16 cellular contexts compared by ENCODE assay signal in genomic region chr1:16718908-16719533, GRCh38. TPM values are rescaled to one million over a fixed set of nuclear protein-coding genes. Genes with fewer than 3 reads are reported as not detected.
A peak's percentile ranks its signal among the peaks of the same experiment; 100 is the strongest.
DNase-seq lines count a peak whose midpoint lies in the region; ATAC-seq and TF ChIP-seq lines count a peak whose summit lies in the region.
"Had no signal": no experiment of that assay in that cellular context is flagged by ENCODE, and none has a peak within 500 bp of the region (broad histone marks: within the 10 kb centered on the region; RNA-seq: fewer than 3 reads in every experiment).

No MANE protein-coding gene starts in this region.

- peak; percentile 8 for DNase-seq in activated CD4-positive, alpha-beta T cell treated with anti-CD3 and anti-CD28 coated beads for 36 hours
- no peak for DNase-seq in activated CD4-positive, alpha-beta T cell treated with anti-CD3 and anti-CD28 coated beads, Interleukin-2, amount 50 U/mL, for 4 hours
- DNase-seq in IMR-90 (no peak), hepatic stellate cell (ENCODE audit: low spot score) (peak; percentile 27)
- peak; percentile 13 to 50 for DNase-seq in stimulated activated effector memory CD8-positive, alpha-beta T cell treated with anti-CD3 and anti-CD28 coated beads, Interleukin-12 subunit alpha, Interleukin-12 subunit beta, amount 100 ng/mL, for 72 hours (ENCODE audit: low spot score in 2 of 2)
- DNase-seq in CD8-positive, alpha-beta memory T cell, result no peak
- DNase-seq: KG1, NCI-H1694, NCI-H526 treated with DMSO at 0.1 percent for 48 hours had no signal

- no peak for TF ChIP-seq CTCF in IMR-90 (conservative IDR thresholded peaks at IDR 0.05; ENCODE audit: low read depth, low read length)

- H4K20me1 ChIP-seq in IMR-90 (ENCODE audit: insufficient read depth, low read length), result no peaks in the 10 kb centered on the region

- in situ Hi-C loops in IMR-90 (cut with MboI; ENCODE audit: low sequenced_read_pairs), result no loop called here

- WGBS in IMR-90 (ENCODE audit: extremely low coverage in 2 of 2, insufficient read length in 1 of 2), 2 experiments, result 61% methylated on average over 6 of the region's 8 CpGs; no CpG with 5 or more reads in 1 of the 2 experiments

- no peak for TF ChIP-seq POLR2A in IMR-90 (IDR thresholded peaks at IDR 0.05; ENCODE audit: low read depth, low read length)

- H2BK20ac ChIP-seq in IMR-90 (ENCODE audit: low read depth, low read length), result no peak overlapping the region

- no peaks in the 10 kb centered on the region for H3K9me3 Mint-ChIP-seq in activated CD4-positive, alpha-beta T cell treated with anti-CD3 and anti-CD28 coated beads for 36 hours (ENCODE audit: low read depth)
- no peaks in the 10 kb centered on the region for H3K9me3 Mint-ChIP-seq in stimulated activated effector memory CD8-positive, alpha-beta T cell treated with anti-CD3 and anti-CD28 coated beads, Interleukin-12 subunit alpha, Interleukin-12 subunit beta, amount 100 ng/mL, for 72 hours
- no peaks in the 10 kb centered on the region for H3K9me3 Mint-ChIP-seq in CD8-positive, alpha-beta memory T cell
- H3K9me3 Mint-ChIP-seq: activated naive CD4-positive, alpha-beta T cell treated with anti-CD3 and anti-CD28 coated beads, Interleukin-2, amount 50 U/mL, for 72 hours; CD8-positive, alpha-beta T cell; natural killer cell treated with Interleukin-12 subunit alpha and Interleukin-12 subunit beta and Interleukin-15 and Interleukin-18, amount 100 ng/mL, for 72 hours; T-helper 2 cell treated with Interferon-gamma antibody and Interleukin-4, amounts not matched to agents 5 μg/mL and 100 μg/mL, for 36 hours had no signal

- H4K91ac ChIP-seq in IMR-90 (ENCODE audit: insufficient read depth, low read depth, low read length), result no peak overlapping the region

- H3K36me3 ChIP-seq in IMR-90 (ENCODE audit: control insufficient read depth, insufficient read depth, low read length), result no peaks in the 10 kb centered on the region
- H3K36me3 ChIP-seq in CD8-positive, alpha-beta memory T cell (ENCODE audit: insufficient read depth, low read length), result no peaks in the 10 kb centered on the region

- POLR2A ChIA-PET in activated CD4-positive, alpha-beta T cell treated with anti-CD3 and anti-CD28 coated beads for 36 hours (lab: Charles Lee), result no interaction called here
- POLR2A ChIA-PET in IMR-90 (lab: Charles Lee; ENCODE audit: unreplicated experiment), result no interaction called here
- POLR2A ChIA-PET in CD8-positive, alpha-beta memory T cell (lab: Charles Lee), result interaction anchor here (1.5 kb wide), 1 partner anchor 12 kb away, joined by 3 read pairs; no protein-coding TSS in a partner anchor

- H3K79me1 ChIP-seq in IMR-90 (ENCODE audit: low read depth in 1 of 2, low read length in 2 of 2), result no peaks in the 10 kb centered on the region

- H2AK5ac ChIP-seq in IMR-90 (ENCODE audit: low read depth, low read length), result no peak overlapping the region

- H3K9ac ChIP-seq in IMR-90 (ENCODE audit: low read depth, low read length), result no peak overlapping the region

- H3K56ac ChIP-seq in IMR-90 (ENCODE audit: extremely low read depth, insufficient read depth, low read length), result no peak overlapping the region

- H3K27me3 ChIP-seq in IMR-90 (ENCODE audit: control insufficient read depth, insufficient read depth, low read length), result peaks cover 60% of the 10 kb centered on the region
- no peaks in the 10 kb centered on the region for H3K27me3 ChIP-seq in CD8-positive, alpha-beta memory T cell (ENCODE audit: insufficient read depth, low read length, poor library complexity, severe bottlenecking)

- no peak overlapping the region for H3K27ac Mint-ChIP-seq in activated CD4-positive, alpha-beta T cell treated with anti-CD3 and anti-CD28 coated beads for 36 hours
- H3K27ac Mint-ChIP-seq in stimulated activated effector memory CD8-positive, alpha-beta T cell treated with anti-CD3 and anti-CD28 coated beads, Interleukin-12 subunit alpha, Interleukin-12 subunit beta, amount 100 ng/mL, for 72 hours, result no peak overlapping the region
- H3K27ac Mint-ChIP-seq in CD8-positive, alpha-beta memory T cell, result no peak overlapping the region
- H3K27ac Mint-ChIP-seq: activated naive CD4-positive, alpha-beta T cell treated with anti-CD3 and anti-CD28 coated beads, Interleukin-2, amount 50 U/mL, for 72 hours; CD8-positive, alpha-beta T cell; natural killer cell treated with Interleukin-12 subunit alpha and Interleukin-12 subunit beta and Interleukin-15 and Interleukin-18, amount 100 ng/mL, for 72 hours; T-helper 2 cell treated with Interferon-gamma antibody and Interleukin-4, amounts not matched to agents 5 μg/mL and 100 μg/mL, for 36 hours had no signal

- no peak for TF ChIP-seq RAD21 in IMR-90 (IDR thresholded peaks at IDR 0.05; ENCODE audit: low read length)

- H2AFZ ChIP-seq in IMR-90 (replicated peaks; ENCODE audit: low read length, poor library complexity), result peak overlapping the region; percentile 16

- ATAC-seq in activated CD4-positive, alpha-beta T cell treated with anti-CD3 and anti-CD28 coated beads for 36 hours, result no peak
- no peak for ATAC-seq in IMR-90 (ENCODE audit: low read depth)
- no peak for ATAC-seq in stimulated activated effector memory CD8-positive, alpha-beta T cell treated with anti-CD3 and anti-CD28 coated beads, Interleukin-12 subunit alpha, Interleukin-12 subunit beta, amount 100 ng/mL, for 72 hours
- no peak for ATAC-seq in HG03280 (IDR thresholded peaks at IDR 0.05; ENCODE audit: unreplicated experiment)
- no peak for ATAC-seq in HG03139 (IDR thresholded peaks at IDR 0.05; ENCODE audit: unreplicated experiment)
- ATAC-seq: activated naive CD4-positive, alpha-beta T cell treated with anti-CD3 and anti-CD28 coated beads, Interleukin-2, amount 50 U/mL, for 72 hours; CD8-positive, alpha-beta T cell had no signal

- no peak overlapping the region for H3K23ac ChIP-seq in IMR-90 (ENCODE audit: low read depth, low read length)

- dilution Hi-C loops in IMR-90 (cut with HindIII; ENCODE audit: low sequenced_read_pairs, unreplicated experiment), result no loop called here

- no peak overlapping the region for H3K14ac ChIP-seq in IMR-90 (replicated peaks; ENCODE audit: low read depth, low read length)

- H2AK9ac ChIP-seq in IMR-90 (replicated peaks; ENCODE audit: low read depth, low read length, poor library complexity), result peak overlapping the region; percentile 73

- H4K5ac ChIP-seq in IMR-90 (ENCODE audit: low read depth, low read length), result no peak overlapping the region

- H3K4me3 ChIP-seq in IMR-90 (ENCODE audit: insufficient read depth, low read depth, low read length), result no peak overlapping the region
- no peak overlapping the region for H3K4me3 ChIP-seq in CD8-positive, alpha-beta memory T cell (ENCODE audit: low read length)

- H3K4me1 Mint-ChIP-seq in activated CD4-positive, alpha-beta T cell treated with anti-CD3 and anti-CD28 coated beads for 36 hours, result no peaks in the 10 kb centered on the region
- H3K4me1 Mint-ChIP-seq in stimulated activated effector memory CD8-positive, alpha-beta T cell treated with anti-CD3 and anti-CD28 coated beads, Interleukin-12 subunit alpha, Interleukin-12 subunit beta, amount 100 ng/mL, for 72 hours, result peaks cover 7% of the 10 kb centered on the region
- H3K4me1 Mint-ChIP-seq in CD8-positive, alpha-beta memory T cell, result no peaks in the 10 kb centered on the region

- no peak overlapping the region for H3K18ac ChIP-seq in IMR-90 (ENCODE audit: low read depth, low read length)

- H3K9me1 ChIP-seq in IMR-90 (ENCODE audit: insufficient read depth, low read length), result no peaks in the 10 kb centered on the region; the same call in 1 of the 2 replicates

- no peak overlapping the region for H2BK5ac ChIP-seq in IMR-90 (ENCODE audit: low read depth, low read length, poor library complexity, severe bottlenecking)

- no peak overlapping the region for H3K4me2 ChIP-seq in IMR-90 (ENCODE audit: low read depth, low read length)

- no peaks in the 10 kb centered on the region for H3K36me3 Mint-ChIP-seq in activated CD4-positive, alpha-beta T cell treated with anti-CD3 and anti-CD28 coated beads for 36 hours (ENCODE audit: low read depth)
- no peaks in the 10 kb centered on the region for H3K36me3 Mint-ChIP-seq in stimulated activated effector memory CD8-positive, alpha-beta T cell treated with anti-CD3 and anti-CD28 coated beads, Interleukin-12 subunit alpha, Interleukin-12 subunit beta, amount 100 ng/mL, for 72 hours
- H3K36me3 Mint-ChIP-seq in CD8-positive, alpha-beta memory T cell, result no peaks in the 10 kb centered on the region
- H3K36me3 Mint-ChIP-seq: activated naive CD4-positive, alpha-beta T cell treated with anti-CD3 and anti-CD28 coated beads, Interleukin-2, amount 50 U/mL, for 72 hours; CD8-positive, alpha-beta T cell; natural killer cell treated with Interleukin-12 subunit alpha and Interleukin-12 subunit beta and Interleukin-15 and Interleukin-18, amount 100 ng/mL, for 72 hours had no signal

- H3K4me1 ChIP-seq in IMR-90 (ENCODE audit: control insufficient read depth, insufficient read depth, low read length), result no peaks in the 10 kb centered on the region
- H3K4me1 ChIP-seq in CD8-positive, alpha-beta memory T cell (ENCODE audit: insufficient read depth, low read length), result no peaks in the 10 kb centered on the region

- no peak overlapping the region for H4K8ac ChIP-seq in IMR-90 (ENCODE audit: low read depth in 2 of 2, low read length in 2 of 2)

- peaks cover 17% of the 10 kb centered on the region for H3K27me3 Mint-ChIP-seq in activated CD4-positive, alpha-beta T cell treated with anti-CD3 and anti-CD28 coated beads for 36 hours
- peaks cover 6 to 30% of the 10 kb centered on the region in 2 donors for H3K27me3 Mint-ChIP-seq in CD8-positive, alpha-beta memory T cell

- H2BK15ac ChIP-seq in IMR-90 (ENCODE audit: low read depth, low read length), result no peak overlapping the region

- H3K4me3 Mint-ChIP-seq in activated CD4-positive, alpha-beta T cell treated with anti-CD3 and anti-CD28 coated beads for 36 hours, result no peak overlapping the region
- H3K4me3 Mint-ChIP-seq in stimulated activated effector memory CD8-positive, alpha-beta T cell treated with anti-CD3 and anti-CD28 coated beads, Interleukin-12 subunit alpha, Interleukin-12 subunit beta, amount 100 ng/mL, for 72 hours, result no peak overlapping the region
- no peak overlapping the region for H3K4me3 Mint-ChIP-seq in CD8-positive, alpha-beta memory T cell
- H3K4me3 Mint-ChIP-seq: CD8-positive, alpha-beta T cell; natural killer cell treated with Interleukin-12 subunit alpha and Interleukin-12 subunit beta and Interleukin-15 and Interleukin-18, amount 100 ng/mL, for 72 hours; T-helper 2 cell treated with Interferon-gamma antibody and Interleukin-4, amounts not matched to agents 5 μg/mL and 100 μg/mL, for 36 hours had no signal

- CTCF ChIA-PET in activated CD4-positive, alpha-beta T cell treated with anti-CD3 and anti-CD28 coated beads for 36 hours (lab: Charles Lee), result interaction anchor here (0.7 to 1.3 kb wide), 2 partner anchors 9 to 10 kb away, joined by 3 to 4 read pairs; no protein-coding TSS in a partner anchor
- CTCF ChIA-PET in IMR-90 (lab: Yijun Ruan, JAX), result no interaction called here
- CTCF ChIA-PET in CD8-positive, alpha-beta memory T cell (lab: Charles Lee), result interaction anchor here (2.3 kb wide), 1 partner anchor 10 kb away, joined by 7 read pairs; no protein-coding TSS in a partner anchor

- no TSS peak for BruUV-seq in IMR-90 (replicated peaks; lab: Mats Ljungman, UMichigan)

- H3K9me3 ChIP-seq in IMR-90 (ENCODE audit: control insufficient read depth, insufficient read depth, low read length), result no peaks in the 10 kb centered on the region
- no peaks in the 10 kb centered on the region for H3K9me3 ChIP-seq in CD8-positive, alpha-beta memory T cell (ENCODE audit: low read length)

- H2BK120ac ChIP-seq in IMR-90 (ENCODE audit: low read depth, low read length), result no peak overlapping the region

- H3K27ac ChIP-seq in IMR-90 (ENCODE audit: insufficient read depth, low read length), result no peak overlapping the region
- H3K27ac ChIP-seq in CD8-positive, alpha-beta memory T cell (ENCODE audit: low read depth, low read length), result no peak overlapping the region
- H3K27ac ChIP-seq: RWPE1 had no signal

- no peak overlapping the region for H3K4ac ChIP-seq in IMR-90 (ENCODE audit: low read depth, low read length)

- intact Hi-C loops in activated CD4-positive, alpha-beta T cell treated with anti-CD3 and anti-CD28 coated beads for 36 hours (cut with DNase I, micrococcal nuclease), result loop anchor here in 1 of 2 experiments (10.0 kb wide), 1 partner anchor 84 kb away; no protein-coding TSS in a partner anchor
- intact Hi-C loops in IMR-90 (cut with micrococcal nuclease), result no loop called here

RNA-seq across cellular contexts. Expression of gene RNU1-4, which starts 21.3 kb away (rescaled TPM):
- 1,000 to 10,000 TPM; 1,573 to 2,291 TPM for total RNA-seq in activated CD4-positive, alpha-beta T cell treated with anti-CD3 and anti-CD28 coated beads for 36 hours
- under 0.01 TPM in 2 replicates for total RNA-seq in IMR-90 (2012; rRNA removed)
- not detected in 2 replicates for polyA plus RNA-seq in IMR-90 (2012; rRNA removed)
- polyA plus RNA-seq in IMR-90 (2012; cell fraction: cytosol; rRNA removed), result not detected in 2 replicates
- not detected in 2 replicates for polyA plus RNA-seq in IMR-90 (2012; cell fraction: nucleus; rRNA removed; ENCODE audit: low replicate concordance)
- 1,000 to 10,000 TPM; 1,293 to 1,300 TPM for total RNA-seq in CD8-positive, alpha-beta memory T cell
- polyA plus RNA-seq in CD8-positive, alpha-beta memory T cell, result not detected

RNA-seq across cellular contexts. Expression of gene RNU1-3, which starts 52.3 kb away (rescaled TPM):
- 1,000 to 10,000 TPM; 1,573 to 2,291 TPM for total RNA-seq in activated CD4-positive, alpha-beta T cell treated with anti-CD3 and anti-CD28 coated beads for 36 hours
- under 0.01 TPM in 2 replicates for total RNA-seq in IMR-90 (2012; rRNA removed)
- polyA plus RNA-seq in IMR-90 (2012; rRNA removed), result not detected in 2 replicates
- polyA plus RNA-seq in IMR-90 (2012; cell fraction: cytosol; rRNA removed), result not detected in 2 replicates
- polyA plus RNA-seq in IMR-90 (2012; cell fraction: nucleus; rRNA removed; ENCODE audit: low replicate concordance), result not detected in 2 replicates
- 1,000 to 10,000 TPM; 1,293 to 1,300 TPM for total RNA-seq in CD8-positive, alpha-beta memory T cell
- polyA plus RNA-seq in CD8-positive, alpha-beta memory T cell, result not detected

Comparison
In these comparisons a context has a peak if more than half of its experiments do, and no peak if none do; other contexts are left out.
1. DNase-seq: peak in activated CD4-positive, alpha-beta T cell treated with anti-CD3 and anti-CD28 coated beads for 36 hours (single experiment), hepatic stellate cell (single experiment) and stimulated activated effector memory CD8-positive, alpha-beta T cell treated with anti-CD3 and anti-CD28 coated beads, Interleukin-12 subunit alpha, Interleukin-12 subunit beta, amount 100 ng/mL, for 72 hours (2 of 2); none in activated CD4-positive, alpha-beta T cell treated with anti-CD3 and anti-CD28 coated beads, Interleukin-2, amount 50 U/mL, for 4 hours (0 of 2), IMR-90 (single experiment) and CD8-positive, alpha-beta memory T cell (0 of 5).
2. RNA of gene RNU1-4, which starts 21.3 kb away (total RNA-seq): 1,573 to 2,291 TPM in activated CD4-positive, alpha-beta T cell treated with anti-CD3 and anti-CD28 coated beads for 36 hours and 1,293 to 1,300 TPM in CD8-positive, alpha-beta memory T cell; under 0.01 TPM in IMR-90; every median in the first group is over 1,000 times any median in the second.
3. RNA of gene RNU1-3, which starts 52.3 kb away (total RNA-seq): 1,573 to 2,291 TPM in activated CD4-positive, alpha-beta T cell treated with anti-CD3 and anti-CD28 coated beads for 36 hours and 1,293 to 1,300 TPM in CD8-positive, alpha-beta memory T cell; under 0.01 TPM in IMR-90; every median in the first group is over 1,000 times any median in the second.